In the genomic region with DNA sequence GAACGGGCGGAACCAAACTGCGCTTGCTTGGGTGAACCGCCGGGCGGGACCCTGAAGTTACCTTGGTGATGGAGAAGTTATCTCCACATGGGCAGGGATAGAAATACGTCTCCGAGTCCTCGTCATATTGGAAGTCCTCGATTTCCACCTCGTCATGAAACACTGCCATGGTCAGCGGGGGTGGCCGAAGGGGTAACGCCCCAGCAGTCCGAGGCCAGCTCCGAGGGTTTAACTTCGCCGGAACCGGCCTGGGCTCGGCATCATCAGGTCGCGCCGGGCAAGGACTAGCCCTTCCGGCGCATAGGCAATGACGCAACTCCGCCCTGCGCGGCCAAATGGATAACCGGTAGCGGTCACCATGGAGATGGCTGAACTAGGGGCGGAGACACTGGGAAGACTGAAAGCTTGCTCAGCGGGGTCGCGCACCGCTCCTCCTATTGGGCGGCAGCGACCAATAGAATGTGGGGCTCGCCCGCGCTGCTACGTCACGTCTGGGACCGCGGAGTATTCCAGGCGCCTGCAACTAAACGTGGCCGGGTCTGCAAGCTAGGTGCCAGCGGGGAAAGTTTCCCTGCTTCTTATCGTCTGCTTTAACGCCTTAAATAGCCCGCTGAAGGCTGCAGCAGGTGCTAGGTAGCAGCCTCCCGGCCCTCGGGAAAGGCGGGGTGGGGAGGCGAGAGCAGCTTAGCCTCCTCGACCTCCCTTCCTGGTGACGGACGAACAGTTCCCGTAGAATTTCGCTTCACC, we compare ENCODE assay signal across 1 cellular context.
TF ChIP-seq lines count a peak whose summit lies in the region.

DPH3 (minus strand) TSS at position 236 of the 747 bp plus-strand sequence; CDS start at position 169, 67 bp downstream.
OXNAD1 (plus strand) TSS at position 505 of the 747 bp plus-strand sequence. CDS start 5,741 bp downstream, outside the sequence.

TF ChIP-seq in K562, 482 proteins besides CTCF, POLR2A, EP300 and RAD21 (continued from another document and continues in another):
- no peak for TF ChIP-seq RNF219 (CRISPR knock-in tag; IDR thresholded peaks at IDR 0.05)
- TF ChIP-seq MECOM (CRISPR knock-in tag; IDR thresholded peaks at IDR 0.05) = no peak
- no peak for TF ChIP-seq ZC3H4 (CRISPR knock-in tag; IDR thresholded peaks at IDR 0.05; ENCODE audit: borderline replicate concordance)
- TF ChIP-seq ARID2 (IDR thresholded peaks at IDR 0.05) = no peak
- TF ChIP-seq ZNF551 (CRISPR knock-in tag; IDR thresholded peaks at IDR 0.05) = no peak
- TF ChIP-seq NR1H2 (CRISPR knock-in tag; IDR thresholded peaks at IDR 0.05) = no peak
- peak; percentile 63; the same call in 1 of the 2 replicates for TF ChIP-seq HMGXB4 (CRISPR knock-in tag; IDR thresholded peaks at IDR 0.05)
- TF ChIP-seq CREBBP (IDR thresholded peaks at IDR 0.05; ENCODE audit: low read depth, low read length) = no peak
- 0 out of 2 replicates have a peak, but pooled peaks have one; percentile 4 for TF ChIP-seq NFIC (IDR thresholded peaks at IDR 0.05)
- peak; percentile 87 for TF ChIP-seq EGR1 (conservative IDR thresholded peaks at IDR 0.05)
- peak in 1 of 2 experiments; percentile 93; a peak in 2 of 4 replicates for TF ChIP-seq NONO (IDR thresholded peaks at IDR 0.05; ENCODE audit: low read depth in 2 of 2, low read length in 1 of 2)
- peak; percentile 100 for TF ChIP-seq GABPB1 (CRISPR knock-in tag; IDR thresholded peaks at IDR 0.05)
- no peak for TF ChIP-seq PATZ1 (CRISPR knock-in tag; IDR thresholded peaks at IDR 0.05; ENCODE audit: borderline replicate concordance)
- TF ChIP-seq NCOA2 (IDR thresholded peaks at IDR 0.05; ENCODE audit: partially characterized antibody in 2 of 2) = no peak
- TF ChIP-seq, protein P1, sequence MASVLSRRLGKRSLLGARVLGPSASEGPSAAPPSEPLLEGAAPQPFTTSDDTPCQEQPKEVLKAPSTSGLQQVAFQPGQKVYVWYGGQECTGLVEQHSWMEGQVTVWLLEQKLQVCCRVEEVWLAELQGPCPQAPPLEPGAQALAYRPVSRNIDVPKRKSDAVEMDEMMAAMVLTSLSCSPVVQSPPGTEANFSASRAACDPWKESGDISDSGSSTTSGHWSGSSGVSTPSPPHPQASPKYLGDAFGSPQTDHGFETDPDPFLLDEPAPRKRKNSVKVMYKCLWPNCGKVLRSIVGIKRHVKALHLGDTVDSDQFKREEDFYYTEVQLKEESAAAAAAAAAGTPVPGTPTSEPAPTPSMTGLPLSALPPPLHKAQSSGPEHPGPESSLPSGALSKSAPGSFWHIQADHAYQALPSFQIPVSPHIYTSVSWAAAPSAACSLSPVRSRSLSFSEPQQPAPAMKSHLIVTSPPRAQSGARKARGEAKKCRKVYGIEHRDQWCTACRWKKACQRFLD (CRISPR knock-in tag; IDR thresholded peaks at IDR 0.05) = peak; percentile 99
- TF ChIP-seq, protein P2, sequence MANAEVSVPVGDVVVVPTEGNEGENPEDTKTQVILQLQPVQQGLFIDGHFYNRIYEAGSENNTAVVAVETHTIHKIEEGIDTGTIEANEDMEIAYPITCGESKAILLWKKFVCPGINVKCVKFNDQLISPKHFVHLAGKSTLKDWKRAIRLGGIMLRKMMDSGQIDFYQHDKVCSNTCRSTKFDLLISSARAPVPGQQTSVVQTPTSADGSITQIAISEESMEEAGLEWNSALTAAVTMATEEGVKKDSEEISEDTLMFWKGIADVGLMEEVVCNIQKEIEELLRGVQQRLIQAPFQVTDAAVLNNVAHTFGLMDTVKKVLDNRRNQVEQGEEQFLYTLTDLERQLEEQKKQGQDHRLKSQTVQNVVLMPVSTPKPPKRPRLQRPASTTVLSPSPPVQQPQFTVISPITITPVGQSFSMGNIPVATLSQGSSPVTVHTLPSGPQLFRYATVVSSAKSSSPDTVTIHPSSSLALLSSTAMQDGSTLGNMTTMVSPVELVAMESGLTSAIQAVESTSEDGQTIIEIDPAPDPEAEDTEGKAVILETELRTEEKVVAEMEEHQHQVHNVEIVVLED (CRISPR knock-in tag; IDR thresholded peaks at IDR 0.05) = peak; percentile 67
- peak; percentile 99 for TF ChIP-seq PRDM10 (IDR thresholded peaks at IDR 0.05; ENCODE audit: partially characterized antibody)
- TF ChIP-seq RFX5 (IDR thresholded peaks at IDR 0.05; ENCODE audit: low read depth, low read length) = peak; percentile 80
- TF ChIP-seq ATF6 (CRISPR knock-in tag; IDR thresholded peaks at IDR 0.05) = no peak
- no peak for TF ChIP-seq PBX2 (CRISPR knock-in tag; IDR thresholded peaks at IDR 0.05; ENCODE audit: low read depth)
- no peak; the same call in 1 of the 2 replicates for TF ChIP-seq PBX2 (tag; conservative IDR thresholded peaks at IDR 0.05; ENCODE audit: low read depth)
- TF ChIP-seq TEAD1 (CRISPR knock-in tag; IDR thresholded peaks at IDR 0.05) = peak; percentile 51 to 61; a peak in 1 of 4 replicates
- peak in 1 of 2 experiments; percentile 97; a peak in 2 of 4 replicates for TF ChIP-seq CSDE1 (IDR thresholded peaks at IDR 0.05)
- TF ChIP-seq, protein P3, sequence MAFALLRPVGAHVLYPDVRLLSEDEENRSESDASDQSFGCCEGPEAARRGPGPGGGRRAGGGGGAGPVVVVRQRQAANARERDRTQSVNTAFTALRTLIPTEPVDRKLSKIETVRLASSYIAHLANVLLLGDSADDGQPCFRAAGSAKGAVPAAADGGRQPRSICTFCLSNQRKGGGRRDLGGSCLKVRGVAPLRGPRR (CRISPR knock-in tag; IDR thresholded peaks at IDR 0.05) = no peak
- TF ChIP-seq ZC3H11A (IDR thresholded peaks at IDR 0.05; ENCODE audit: low read depth, low read length) = peak; percentile 62; the same call in 1 of the 2 replicates
- TF ChIP-seq RBBP5 (IDR thresholded peaks at IDR 0.05; ENCODE audit: borderline replicate concordance, insufficient read depth, low read length, poor library complexity, severe bottlenecking) = peak; percentile 86
- no peak for TF ChIP-seq CCAR2 (IDR thresholded peaks at IDR 0.05; ENCODE audit: low read depth, low read length)
- peak; percentile 37 for TF ChIP-seq NUFIP1 (IDR thresholded peaks at IDR 0.05; ENCODE audit: partially characterized antibody)
- TF ChIP-seq ZNF121 (CRISPR knock-in tag; conservative IDR thresholded peaks at IDR 0.05) = no peak
- peak; percentile 42 for TF ChIP-seq PCBP1 (IDR thresholded peaks at IDR 0.05; ENCODE audit: low read depth, low read length, poor library complexity, severe bottlenecking)
- peak; percentile 99 for TF ChIP-seq ELF1 (tag; IDR thresholded peaks at IDR 0.05)
- peak; percentile 68; the same call in 1 of the 2 replicates for TF ChIP-seq ZNF165 (CRISPR knock-in tag; IDR thresholded peaks at IDR 0.05; ENCODE audit: borderline replicate concordance)
- TF ChIP-seq MAZ (CRISPR knock-in tag; conservative IDR thresholded peaks at IDR 0.05 in 1 of 2, IDR thresholded peaks at IDR 0.05 in 1 of 2) = peak in 1 of 2 experiments; percentile 58; a peak in 3 of 4 replicates
- peak; percentile 71 for TF ChIP-seq JUND (IDR thresholded peaks at IDR 0.05; ENCODE audit: borderline replicate concordance, low read depth, low read length)
- peak; percentile 66; the same call in 2 of the 3 replicates for TF ChIP-seq JUND (tag; IDR thresholded peaks at IDR 0.05; ENCODE audit: borderline replicate concordance, low read depth, low read length)
- TF ChIP-seq CHD2 (IDR thresholded peaks at IDR 0.05; ENCODE audit: low read depth, low read length) = no peak; the same call in 1 of the 2 replicates
- TF ChIP-seq POU5F1 (IDR thresholded peaks at IDR 0.05; ENCODE audit: borderline replicate concordance, low read depth, low read length, partially characterized antibody) = peak; percentile 65
- peak; percentile 42; the same call in 1 of the 2 replicates for TF ChIP-seq GTF2E2 (tag; IDR thresholded peaks at IDR 0.05)
